ENCODE assay signal across 12 cellular contexts in genomic region chr17:76274559-76274956, GRCh38. TPM values are rescaled to one million over a fixed set of nuclear protein-coding genes. Genes with fewer than 3 reads are reported as not detected.
DNase-seq lines count a peak whose midpoint lies in the region; ATAC-seq and TF ChIP-seq lines count a peak whose summit lies in the region.
"Had no signal": no experiment of that assay in that cellular context is flagged by ENCODE, and none has a peak within 500 bp of the region (broad histone marks: within the 10 kb centered on the region; RNA-seq: fewer than 3 reads in every experiment).

No MANE protein-coding gene starts in this region.

- peaks cover 5 to 9% of the 10 kb centered on the region in 2 experiments; a peak in 1 of 4 replicates for H3K4me1 ChIP-seq in SK-N-SH (ENCODE audit: control insufficient read depth in 1 of 2, insufficient read depth in 2 of 2, low read depth in 1 of 2, low read length in 1 of 2)
- peaks cover 52% of the 10 kb centered on the region for H3K4me1 ChIP-seq in CD8-positive, alpha-beta memory T cell (ENCODE audit: insufficient read depth, low read length)

- H3K9me3 Mint-ChIP-seq in CD8-positive, alpha-beta memory T cell, result no peaks in the 10 kb centered on the region
- no peaks in the 10 kb centered on the region for H3K9me3 Mint-ChIP-seq in activated T-helper 1 cell treated with anti-CD3 and anti-CD28 coated beads, Interleukin-12 subunit alpha, Interleukin-12 subunit beta, Interleukin-2, Interleukin-4 antibody, amounts not matched to agents 30 ng/mL and 10 ng/mL and 1 ng/mL, durations not matched to agents 14 hours and 24 hours and 36 hours
- H3K9me3 Mint-ChIP-seq in nephron progenitor cell, result no peaks in the 10 kb centered on the region

- H3K27ac ChIP-seq in SK-N-SH (ENCODE audit: low read depth in 2 of 2, low read length in 1 of 2), result no peak overlapping the region
- no peak overlapping the region for H3K27ac ChIP-seq in CD8-positive, alpha-beta memory T cell (ENCODE audit: low read depth, low read length)
- H3K27ac ChIP-seq: left ventricle myocardium inferior had no signal

- H3K27me3 Mint-ChIP-seq in CD8-positive, alpha-beta memory T cell, result no peaks in the 10 kb centered on the region
- H3K27me3 Mint-ChIP-seq in activated T-helper 1 cell treated with anti-CD3 and anti-CD28 coated beads, Interleukin-12 subunit alpha, Interleukin-12 subunit beta, Interleukin-2, Interleukin-4 antibody, amounts not matched to agents 30 ng/mL and 10 ng/mL and 1 ng/mL, durations not matched to agents 14 hours and 24 hours and 36 hours (ENCODE audit: insufficient read depth), result no peaks in the 10 kb centered on the region
- no peaks in the 10 kb centered on the region for H3K27me3 Mint-ChIP-seq in nephron progenitor cell (ENCODE audit: low read depth, poor library complexity)

- no peaks in the 10 kb centered on the region for H3K9me3 ChIP-seq in SK-N-SH
- no peaks in the 10 kb centered on the region for H3K9me3 ChIP-seq in CD8-positive, alpha-beta memory T cell (ENCODE audit: low read length)
- H3K9me3 ChIP-seq: left ventricle myocardium inferior had no signal

- POLR2A ChIA-PET in SK-N-SH (lab: Yijun Ruan, JAX), result no interaction called here
- POLR2A ChIA-PET in CD8-positive, alpha-beta memory T cell (lab: Charles Lee), result interaction anchor here (0.6 to 4.3 kb wide), 4 partner anchors 12 to 33 kb away, joined by 3 to 38 read pairs (median 5); partner anchors contain the start of genes RNF157 and UBALD2

- no peak for TF ChIP-seq EP300 in SK-N-SH (IDR thresholded peaks at IDR 0.05; ENCODE audit: borderline replicate concordance in 1 of 2, low read depth in 1 of 2, low read length in 1 of 2)

- peaks cover 0 to 16% of the 10 kb centered on the region in 2 experiments for H3K36me3 ChIP-seq in SK-N-SH (replicated peaks in 1 of 2; ENCODE audit: control insufficient read depth in 1 of 2, insufficient read depth in 2 of 2, low read length in 1 of 2)
- peaks cover 5% of the 10 kb centered on the region for H3K36me3 ChIP-seq in CD8-positive, alpha-beta memory T cell (ENCODE audit: insufficient read depth, low read length)

- TF ChIP-seq RAD21 in SK-N-SH (IDR thresholded peaks at IDR 0.05; ENCODE audit: low read length), result no peak

- H3F3A ChIP-seq in SK-N-SH (replicated peaks; ENCODE audit: insufficient read depth), result peaks cover 3% of the 10 kb centered on the region

- intact Hi-C loops in activated T-helper 1 cell treated with anti-CD3 and anti-CD28 coated beads, Interleukin-12 subunit alpha, Interleukin-12 subunit beta, Interleukin-2, Interleukin-4 antibody, amounts not matched to agents 30 ng/mL and 10 ng/mL and 1 ng/mL, durations not matched to agents 14 hours and 24 hours and 36 hours (cut with micrococcal nuclease), result loop anchor here (10.0 kb wide), 1 partner anchor 370 kb away; the partner anchor contains the start of gene MRPL38

- no peaks in the 10 kb centered on the region for H3K27me3 ChIP-seq in SK-N-SH (ENCODE audit: insufficient read depth)
- no peaks in the 10 kb centered on the region for H3K27me3 ChIP-seq in CD8-positive, alpha-beta memory T cell (ENCODE audit: insufficient read depth, low read length, poor library complexity, severe bottlenecking)
- H3K27me3 ChIP-seq: dorsolateral prefrontal cortex had no signal

- no peak overlapping the region for H2AFZ ChIP-seq in SK-N-SH (ENCODE audit: low read depth)

- WGBS in SK-N-SH (ENCODE audit: low lambda C conversion rate), result 85% methylated on average over 4 of the region's 4 CpGs

- TF ChIP-seq CTCF in SK-N-SH (IDR thresholded peaks at IDR 0.05) (no peak), nephron progenitor cell (IDR thresholded peaks at IDR 0.05) (no peak)

- H3K27ac Mint-ChIP-seq in CD8-positive, alpha-beta memory T cell, result peak overlapping the region in 6 of 8 donors; percentile 26 to 74 (median 36)
- peak overlapping the region; percentile 4 for H3K27ac Mint-ChIP-seq in activated T-helper 1 cell treated with anti-CD3 and anti-CD28 coated beads, Interleukin-12 subunit alpha, Interleukin-12 subunit beta, Interleukin-2, Interleukin-4 antibody, amounts not matched to agents 30 ng/mL and 10 ng/mL and 1 ng/mL, durations not matched to agents 14 hours and 24 hours and 36 hours
- peak overlapping the region; percentile 41 for H3K27ac Mint-ChIP-seq in nephron progenitor cell

- H3K4me3 Mint-ChIP-seq in CD8-positive, alpha-beta memory T cell, result peak overlapping the region in 1 of 7 donors; percentile 20
- H3K4me3 Mint-ChIP-seq in activated T-helper 1 cell treated with anti-CD3 and anti-CD28 coated beads, Interleukin-12 subunit alpha, Interleukin-12 subunit beta, Interleukin-2, Interleukin-4 antibody, amounts not matched to agents 30 ng/mL and 10 ng/mL and 1 ng/mL, durations not matched to agents 14 hours and 24 hours and 36 hours, result no peak overlapping the region
- no peak overlapping the region for H3K4me3 Mint-ChIP-seq in nephron progenitor cell

- H4K20me1 ChIP-seq in SK-N-SH (ENCODE audit: insufficient read depth), result peaks cover 6% of the 10 kb centered on the region; the same call in 1 of the 2 replicates

- peaks cover 0 to 8% (median 0%) of the 10 kb centered on the region in 3 donors for H3K36me3 Mint-ChIP-seq in CD8-positive, alpha-beta memory T cell
- peaks cover 10% of the 10 kb centered on the region for H3K36me3 Mint-ChIP-seq in activated T-helper 1 cell treated with anti-CD3 and anti-CD28 coated beads, Interleukin-12 subunit alpha, Interleukin-12 subunit beta, Interleukin-2, Interleukin-4 antibody, amounts not matched to agents 30 ng/mL and 10 ng/mL and 1 ng/mL, durations not matched to agents 14 hours and 24 hours and 36 hours (ENCODE audit: low read depth)
- H3K36me3 Mint-ChIP-seq in nephron progenitor cell (ENCODE audit: low read depth), result peaks cover 5% of the 10 kb centered on the region

- CTCF ChIA-PET in SK-N-SH (lab: Yijun Ruan, JAX), result interaction anchor here (1.0 to 4.2 kb wide), 10 partner anchors 8 to 260 kb away, joined by 3 to 31 read pairs (median 4); no protein-coding TSS in a partner anchor
- CTCF ChIA-PET in CD8-positive, alpha-beta memory T cell (lab: Charles Lee), result interaction anchor here (1.1 to 7.1 kb wide), 3 partner anchors 94 to 152 kb away, joined by 3 to 46 read pairs (median 16); no protein-coding TSS in a partner anchor

- ATAC-seq in SK-N-SH treated with all-trans-retinoic acid at 6 μM for 48 hours (no peak), HG03442 (IDR thresholded peaks at IDR 0.05; ENCODE audit: unreplicated experiment) (no peak)

- H3K9me2 ChIP-seq in SK-N-SH, result no peaks in the 10 kb centered on the region

- in situ Hi-C loops in ACHN (cut with HindIII; ENCODE audit: low pct_ligation_motif_present, low pct_unique_long_range_greater_than_20kb, low sequenced_read_pairs), result no loop called here

- no peak overlapping the region for H3K4me3 ChIP-seq in SK-N-SH (ENCODE audit: low read depth in 2 of 2, low read length in 1 of 2)
- no peak overlapping the region for H3K4me3 ChIP-seq in CD8-positive, alpha-beta memory T cell (ENCODE audit: low read length)
- H3K4me3 ChIP-seq: left ventricle myocardium inferior had no signal

- no peak overlapping the region for H3K4me2 ChIP-seq in SK-N-SH

- H3K79me2 ChIP-seq in SK-N-SH (ENCODE audit: insufficient read depth), result peaks cover 16% of the 10 kb centered on the region

- H3K4me1 Mint-ChIP-seq in CD8-positive, alpha-beta memory T cell, result peaks cover 29 to 56% (median 33%) of the 10 kb centered on the region in 3 donors
- peaks cover 29% of the 10 kb centered on the region for H3K4me1 Mint-ChIP-seq in activated T-helper 1 cell treated with anti-CD3 and anti-CD28 coated beads, Interleukin-12 subunit alpha, Interleukin-12 subunit beta, Interleukin-2, Interleukin-4 antibody, amounts not matched to agents 30 ng/mL and 10 ng/mL and 1 ng/mL, durations not matched to agents 14 hours and 24 hours and 36 hours (ENCODE audit: low read depth)
- peaks cover 48% of the 10 kb centered on the region for H3K4me1 Mint-ChIP-seq in nephron progenitor cell

- peak; percentile 34 for DNase-seq in SK-N-SH
- no peak for DNase-seq in CD8-positive, alpha-beta memory T cell
- no peak for DNase-seq in activated T-helper 1 cell treated with anti-CD3 and anti-CD28 coated beads, Interleukin-12 subunit alpha, Interleukin-12 subunit beta, Interleukin-2, Interleukin-4 antibody, amounts not matched to agents 30 ng/mL and 10 ng/mL and 1 ng/mL, durations not matched to agents 14 hours and 24 hours and 36 hours (ENCODE audit: low spot score)
- DNase-seq in nephron progenitor cell, result no peak
- DNase-seq in NCI-H524 treated with DMSO at 0.1 percent for 48 hours (lab: John Stamatoyannopoulos, UW), result no peak
- DNase-seq in ACHN, result no peak
- DNase-seq: dorsolateral prefrontal cortex, hypothalamus, left ventricle myocardium inferior, NCI-H187 treated with DMSO at 0.1 percent for 48 hours had no signal

- H3K9ac ChIP-seq in SK-N-SH, result no peak overlapping the region

TF ChIP-seq in SK-N-SH treated with all-trans-retinoic acid at 6 μM for 48 hours, 23 proteins besides CTCF, POLR2A, EP300 and RAD21 (continues in another document):
- TF ChIP-seq TOX (CRISPR knock-in tag; IDR thresholded peaks at IDR 0.05; ENCODE audit: borderline replicate concordance) (no peak), SNAI2 (CRISPR knock-in tag; IDR thresholded peaks at IDR 0.05) (no peak), ESRRG (CRISPR knock-in tag; IDR thresholded peaks at IDR 0.05) (no peak)

RNA-seq across cellular contexts. Expression of gene UBALD2, which starts 9.4 kb away (rescaled TPM):
- polyA plus RNA-seq in SK-N-SH (2012; rRNA removed), result 16.7 and 27.0 TPM in 2 replicates
- 10.3 and 14.0 TPM in 2 replicates for polyA plus RNA-seq in SK-N-SH (2012; cell fraction: cytosol; rRNA removed)
- 14.0 and 19.5 TPM in 2 replicates for polyA plus RNA-seq in SK-N-SH (2012; cell fraction: nucleus; rRNA removed)
- 100 to 1,000 TPM; 125 to 133 TPM for total RNA-seq in CD8-positive, alpha-beta memory T cell
- 8.7 TPM for polyA plus RNA-seq in CD8-positive, alpha-beta memory T cell
- 206 and 217 TPM in 2 replicates for total RNA-seq in activated T-helper 1 cell treated with anti-CD3 and anti-CD28 coated beads, Interleukin-12 subunit alpha, Interleukin-12 subunit beta, Interleukin-2, Interleukin-4 antibody, amounts not matched to agents 30 ng/mL and 10 ng/mL and 1 ng/mL, durations not matched to agents 14 hours and 24 hours and 36 hours

RNA-seq across cellular contexts. Expression of gene QRICH2, which starts 33.5 kb away (rescaled TPM):
- 6.2 and 7.6 TPM in 2 replicates for polyA plus RNA-seq in SK-N-SH (2012; rRNA removed)
- 1.8 and 3.0 TPM in 2 replicates for polyA plus RNA-seq in SK-N-SH (2012; cell fraction: cytosol; rRNA removed)
- 32.3 and 33.8 TPM in 2 replicates for polyA plus RNA-seq in SK-N-SH (2012; cell fraction: nucleus; rRNA removed)
- total RNA-seq in CD8-positive, alpha-beta memory T cell, result 1 to 10 TPM; 2.4 to 2.5 TPM
- polyA plus RNA-seq in CD8-positive, alpha-beta memory T cell, result 0.22 TPM
- total RNA-seq in activated T-helper 1 cell treated with anti-CD3 and anti-CD28 coated beads, Interleukin-12 subunit alpha, Interleukin-12 subunit beta, Interleukin-2, Interleukin-4 antibody, amounts not matched to agents 30 ng/mL and 10 ng/mL and 1 ng/mL, durations not matched to agents 14 hours and 24 hours and 36 hours, result 2.7 and 3.3 TPM in 2 replicates

RNA-seq across cellular contexts. Expression of gene RNF157, which starts 34.3 kb away (rescaled TPM):
- polyA plus RNA-seq in SK-N-SH (2012; rRNA removed), result 5.2 TPM in 2 replicates
- polyA plus RNA-seq in SK-N-SH (2012; cell fraction: cytosol; rRNA removed), result 4.1 and 6.3 TPM in 2 replicates
- polyA plus RNA-seq in SK-N-SH (2012; cell fraction: nucleus; rRNA removed), result 5.5 and 8.1 TPM in 2 replicates
- 10 to 100 TPM; 13.9 TPM for total RNA-seq in CD8-positive, alpha-beta memory T cell
- 10.7 TPM for polyA plus RNA-seq in CD8-positive, alpha-beta memory T cell
- total RNA-seq in activated T-helper 1 cell treated with anti-CD3 and anti-CD28 coated beads, Interleukin-12 subunit alpha, Interleukin-12 subunit beta, Interleukin-2, Interleukin-4 antibody, amounts not matched to agents 30 ng/mL and 10 ng/mL and 1 ng/mL, durations not matched to agents 14 hours and 24 hours and 36 hours, result 50.4 and 51.7 TPM in 2 replicates
